Comparison of ENCODE assay signal across 1 cellular context in the genomic region with DNA sequence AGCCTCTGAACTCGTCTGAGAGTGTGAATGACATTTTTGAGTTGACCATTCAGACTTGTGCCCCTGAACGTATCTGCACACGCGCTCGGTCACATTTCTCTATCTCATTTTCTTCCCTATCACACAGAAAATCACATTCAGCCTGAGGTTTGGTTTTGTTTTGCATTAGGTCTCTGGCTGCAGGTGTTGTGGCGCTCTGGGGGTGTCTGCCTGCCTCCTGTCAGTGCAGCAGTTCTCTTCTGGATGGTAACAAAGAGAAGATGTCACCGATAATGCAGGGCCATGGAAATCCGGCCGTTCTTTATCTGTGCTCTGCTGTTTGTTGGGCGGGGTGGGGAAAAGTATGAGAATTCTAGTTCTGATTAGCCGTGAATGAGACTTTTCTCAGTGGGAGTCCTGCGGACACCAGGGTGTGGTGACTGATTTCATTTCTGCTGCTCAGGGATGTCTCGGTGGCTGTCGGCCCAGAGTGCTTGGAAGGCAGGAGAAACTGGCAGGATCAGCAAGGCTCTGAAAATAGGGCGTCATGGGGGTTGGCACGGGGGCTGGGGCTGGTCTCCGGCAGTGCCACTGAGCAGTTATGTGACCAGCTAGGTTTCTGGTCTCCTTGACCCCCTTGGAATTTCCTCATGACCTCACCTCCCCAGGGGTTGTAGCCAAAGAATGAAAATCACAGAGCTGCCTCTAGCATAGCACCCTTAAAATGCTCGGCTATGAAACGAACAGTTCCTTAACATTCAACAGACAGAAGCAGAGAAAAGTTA.
TF ChIP-seq lines count a peak whose summit lies in the region.

No MANE protein-coding gene starts in this region.

TF ChIP-seq in HEK293, 187 proteins besides CTCF, POLR2A, EP300 and RAD21 (continued from another document):
- TF ChIP-seq, protein P1, sequence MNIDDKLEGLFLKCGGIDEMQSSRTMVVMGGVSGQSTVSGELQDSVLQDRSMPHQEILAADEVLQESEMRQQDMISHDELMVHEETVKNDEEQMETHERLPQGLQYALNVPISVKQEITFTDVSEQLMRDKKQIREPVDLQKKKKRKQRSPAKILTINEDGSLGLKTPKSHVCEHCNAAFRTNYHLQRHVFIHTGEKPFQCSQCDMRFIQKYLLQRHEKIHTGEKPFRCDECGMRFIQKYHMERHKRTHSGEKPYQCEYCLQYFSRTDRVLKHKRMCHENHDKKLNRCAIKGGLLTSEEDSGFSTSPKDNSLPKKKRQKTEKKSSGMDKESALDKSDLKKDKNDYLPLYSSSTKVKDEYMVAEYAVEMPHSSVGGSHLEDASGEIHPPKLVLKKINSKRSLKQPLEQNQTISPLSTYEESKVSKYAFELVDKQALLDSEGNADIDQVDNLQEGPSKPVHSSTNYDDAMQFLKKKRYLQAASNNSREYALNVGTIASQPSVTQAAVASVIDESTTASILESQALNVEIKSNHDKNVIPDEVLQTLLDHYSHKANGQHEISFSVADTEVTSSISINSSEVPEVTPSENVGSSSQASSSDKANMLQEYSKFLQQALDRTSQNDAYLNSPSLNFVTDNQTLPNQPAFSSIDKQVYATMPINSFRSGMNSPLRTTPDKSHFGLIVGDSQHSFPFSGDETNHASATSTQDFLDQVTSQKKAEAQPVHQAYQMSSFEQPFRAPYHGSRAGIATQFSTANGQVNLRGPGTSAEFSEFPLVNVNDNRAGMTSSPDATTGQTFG (tag by site-specific recombination; IDR thresholded peaks at IDR 0.05; ENCODE audit: borderline replicate concordance), result no peak
- no peak for TF ChIP-seq ZNF785 (tag by site-specific recombination; IDR thresholded peaks at IDR 0.05)
- no peak for TF ChIP-seq PRDM1 (tag by site-specific recombination; IDR thresholded peaks at IDR 0.05)
- no peak for TF ChIP-seq ZSCAN16 (tag by site-specific recombination; IDR thresholded peaks at IDR 0.05)
- TF ChIP-seq ZBTB21 (tag by site-specific recombination; IDR thresholded peaks at IDR 0.05), result no peak
- TF ChIP-seq, protein P2, sequence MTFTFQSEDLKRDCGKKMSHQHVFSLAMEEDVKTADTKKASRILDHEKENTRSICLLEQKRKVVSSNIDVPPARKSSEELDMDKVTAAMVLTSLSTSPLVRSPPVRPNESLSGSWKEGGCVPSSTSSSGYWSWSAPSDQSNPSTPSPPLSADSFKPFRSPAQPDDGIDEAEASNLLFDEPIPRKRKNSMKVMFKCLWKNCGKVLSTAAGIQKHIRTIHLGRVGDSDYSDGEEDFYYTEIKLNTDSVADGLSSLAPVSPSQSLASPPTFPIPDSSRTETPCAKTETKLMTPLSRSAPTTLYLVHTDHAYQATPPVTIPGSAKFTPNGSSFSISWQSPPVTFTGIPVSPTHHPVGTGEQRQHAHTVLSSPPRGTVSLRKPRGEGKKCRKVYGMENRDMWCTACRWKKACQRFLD (tag by site-specific recombination; IDR thresholded peaks at IDR 0.05), result no peak
- TF ChIP-seq ZIC2 (tag by site-specific recombination; IDR thresholded peaks at IDR 0.05), result peak; percentile 81
- TF ChIP-seq, protein P3, sequence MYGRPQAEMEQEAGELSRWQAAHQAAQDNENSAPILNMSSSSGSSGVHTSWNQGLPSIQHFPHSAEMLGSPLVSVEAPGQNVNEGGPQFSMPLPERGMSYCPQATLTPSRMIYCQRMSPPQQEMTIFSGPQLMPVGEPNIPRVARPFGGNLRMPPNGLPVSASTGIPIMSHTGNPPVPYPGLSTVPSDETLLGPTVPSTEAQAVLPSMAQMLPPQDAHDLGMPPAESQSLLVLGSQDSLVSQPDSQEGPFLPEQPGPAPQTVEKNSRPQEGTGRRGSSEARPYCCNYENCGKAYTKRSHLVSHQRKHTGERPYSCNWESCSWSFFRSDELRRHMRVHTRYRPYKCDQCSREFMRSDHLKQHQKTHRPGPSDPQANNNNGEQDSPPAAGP (tag by site-specific recombination; IDR thresholded peaks at IDR 0.05), result no peak
- TF ChIP-seq ZNF341 (tag by site-specific recombination; IDR thresholded peaks at IDR 0.05; ENCODE audit: low read depth), result 0 out of 2 replicates have a peak, but pooled peaks have one; percentile 19
- no peak for TF ChIP-seq ZNF157 (tag by site-specific recombination; IDR thresholded peaks at IDR 0.05)
- TF ChIP-seq, protein P4, sequence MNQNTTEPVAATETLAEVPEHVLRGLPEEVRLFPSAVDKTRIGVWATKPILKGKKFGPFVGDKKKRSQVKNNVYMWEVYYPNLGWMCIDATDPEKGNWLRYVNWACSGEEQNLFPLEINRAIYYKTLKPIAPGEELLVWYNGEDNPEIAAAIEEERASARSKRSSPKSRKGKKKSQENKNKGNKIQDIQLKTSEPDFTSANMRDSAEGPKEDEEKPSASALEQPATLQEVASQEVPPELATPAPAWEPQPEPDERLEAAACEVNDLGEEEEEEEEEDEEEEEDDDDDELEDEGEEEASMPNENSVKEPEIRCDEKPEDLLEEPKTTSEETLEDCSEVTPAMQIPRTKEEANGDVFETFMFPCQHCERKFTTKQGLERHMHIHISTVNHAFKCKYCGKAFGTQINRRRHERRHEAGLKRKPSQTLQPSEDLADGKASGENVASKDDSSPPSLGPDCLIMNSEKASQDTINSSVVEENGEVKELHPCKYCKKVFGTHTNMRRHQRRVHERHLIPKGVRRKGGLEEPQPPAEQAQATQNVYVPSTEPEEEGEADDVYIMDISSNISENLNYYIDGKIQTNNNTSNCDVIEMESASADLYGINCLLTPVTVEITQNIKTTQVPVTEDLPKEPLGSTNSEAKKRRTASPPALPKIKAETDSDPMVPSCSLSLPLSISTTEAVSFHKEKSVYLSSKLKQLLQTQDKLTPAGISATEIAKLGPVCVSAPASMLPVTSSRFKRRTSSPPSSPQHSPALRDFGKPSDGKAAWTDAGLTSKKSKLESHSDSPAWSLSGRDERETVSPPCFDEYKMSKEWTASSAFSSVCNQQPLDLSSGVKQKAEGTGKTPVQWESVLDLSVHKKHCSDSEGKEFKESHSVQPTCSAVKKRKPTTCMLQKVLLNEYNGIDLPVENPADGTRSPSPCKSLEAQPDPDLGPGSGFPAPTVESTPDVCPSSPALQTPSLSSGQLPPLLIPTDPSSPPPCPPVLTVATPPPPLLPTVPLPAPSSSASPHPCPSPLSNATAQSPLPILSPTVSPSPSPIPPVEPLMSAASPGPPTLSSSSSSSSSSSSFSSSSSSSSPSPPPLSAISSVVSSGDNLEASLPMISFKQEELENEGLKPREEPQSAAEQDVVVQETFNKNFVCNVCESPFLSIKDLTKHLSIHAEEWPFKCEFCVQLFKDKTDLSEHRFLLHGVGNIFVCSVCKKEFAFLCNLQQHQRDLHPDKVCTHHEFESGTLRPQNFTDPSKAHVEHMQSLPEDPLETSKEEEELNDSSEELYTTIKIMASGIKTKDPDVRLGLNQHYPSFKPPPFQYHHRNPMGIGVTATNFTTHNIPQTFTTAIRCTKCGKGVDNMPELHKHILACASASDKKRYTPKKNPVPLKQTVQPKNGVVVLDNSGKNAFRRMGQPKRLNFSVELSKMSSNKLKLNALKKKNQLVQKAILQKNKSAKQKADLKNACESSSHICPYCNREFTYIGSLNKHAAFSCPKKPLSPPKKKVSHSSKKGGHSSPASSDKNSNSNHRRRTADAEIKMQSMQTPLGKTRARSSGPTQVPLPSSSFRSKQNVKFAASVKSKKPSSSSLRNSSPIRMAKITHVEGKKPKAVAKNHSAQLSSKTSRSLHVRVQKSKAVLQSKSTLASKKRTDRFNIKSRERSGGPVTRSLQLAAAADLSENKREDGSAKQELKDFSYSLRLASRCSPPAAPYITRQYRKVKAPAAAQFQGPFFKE (tag by site-specific recombination; IDR thresholded peaks at IDR 0.05; ENCODE audit: borderline replicate concordance), result no peak
- TF ChIP-seq ZNF121 (tag by site-specific recombination; IDR thresholded peaks at IDR 0.05), result no peak
- TF ChIP-seq ZNF585B (tag by site-specific recombination; IDR thresholded peaks at IDR 0.05), result no peak
- peak; percentile 67 for TF ChIP-seq ZBTB8A (tag by site-specific recombination; IDR thresholded peaks at IDR 0.05)
- TF ChIP-seq ZNF747 (tag by site-specific recombination; IDR thresholded peaks at IDR 0.05), result no peak
- no peak for TF ChIP-seq ZNF548 (tag by site-specific recombination; IDR thresholded peaks at IDR 0.05)
- TF ChIP-seq ZNF19 (tag by site-specific recombination; IDR thresholded peaks at IDR 0.05; ENCODE audit: low read depth), result no peak
- no peak for TF ChIP-seq TRIM28 (IDR thresholded peaks at IDR 0.05; ENCODE audit: borderline replicate concordance, low read length)
- TF ChIP-seq ZNF626 (tag by site-specific recombination; IDR thresholded peaks at IDR 0.05), result no peak
- TF ChIP-seq ZNF843 (tag by site-specific recombination; IDR thresholded peaks at IDR 0.05), result no peak
- TF ChIP-seq, protein P5, sequence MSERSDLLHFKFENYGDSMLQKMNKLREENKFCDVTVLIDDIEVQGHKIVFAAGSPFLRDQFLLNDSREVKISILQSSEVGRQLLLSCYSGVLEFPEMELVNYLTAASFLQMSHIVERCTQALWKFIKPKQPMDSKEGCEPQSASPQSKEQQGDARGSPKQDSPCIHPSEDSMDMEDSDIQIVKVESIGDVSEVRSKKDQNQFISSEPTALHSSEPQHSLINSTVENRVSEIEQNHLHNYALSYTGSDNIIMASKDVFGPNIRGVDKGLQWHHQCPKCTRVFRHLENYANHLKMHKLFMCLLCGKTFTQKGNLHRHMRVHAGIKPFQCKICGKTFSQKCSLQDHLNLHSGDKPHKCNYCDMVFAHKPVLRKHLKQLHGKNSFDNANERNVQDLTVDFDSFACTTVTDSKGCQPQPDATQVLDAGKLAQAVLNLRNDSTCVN (tag by site-specific recombination; optimal IDR thresholded peaks at IDR 0.05), result no peak
- no peak for TF ChIP-seq ZNF155 (tag by site-specific recombination; IDR thresholded peaks at IDR 0.05)
- no peak for TF ChIP-seq ZNF354C (tag by site-specific recombination; IDR thresholded peaks at IDR 0.05; ENCODE audit: borderline replicate concordance, low read depth)
- no peak for TF ChIP-seq ZNF391 (tag by site-specific recombination; IDR thresholded peaks at IDR 0.05; ENCODE audit: borderline replicate concordance, low read depth)
- TF ChIP-seq, protein P6, sequence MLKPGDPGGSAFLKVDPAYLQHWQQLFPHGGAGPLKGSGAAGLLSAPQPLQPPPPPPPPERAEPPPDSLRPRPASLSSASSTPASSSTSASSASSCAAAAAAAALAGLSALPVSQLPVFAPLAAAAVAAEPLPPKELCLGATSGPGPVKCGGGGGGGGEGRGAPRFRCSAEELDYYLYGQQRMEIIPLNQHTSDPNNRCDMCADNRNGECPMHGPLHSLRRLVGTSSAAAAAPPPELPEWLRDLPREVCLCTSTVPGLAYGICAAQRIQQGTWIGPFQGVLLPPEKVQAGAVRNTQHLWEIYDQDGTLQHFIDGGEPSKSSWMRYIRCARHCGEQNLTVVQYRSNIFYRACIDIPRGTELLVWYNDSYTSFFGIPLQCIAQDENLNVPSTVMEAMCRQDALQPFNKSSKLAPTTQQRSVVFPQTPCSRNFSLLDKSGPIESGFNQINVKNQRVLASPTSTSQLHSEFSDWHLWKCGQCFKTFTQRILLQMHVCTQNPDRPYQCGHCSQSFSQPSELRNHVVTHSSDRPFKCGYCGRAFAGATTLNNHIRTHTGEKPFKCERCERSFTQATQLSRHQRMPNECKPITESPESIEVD (tag by site-specific recombination; IDR thresholded peaks at IDR 0.05), result no peak
- no peak for TF ChIP-seq SCRT1 (tag by site-specific recombination; IDR thresholded peaks at IDR 0.05; ENCODE audit: borderline replicate concordance)
- no peak for TF ChIP-seq ZNF701 (tag by site-specific recombination; IDR thresholded peaks at IDR 0.05)
- no peak for TF ChIP-seq ZNF560 (tag by site-specific recombination; IDR thresholded peaks at IDR 0.05; ENCODE audit: borderline replicate concordance)
- no peak for TF ChIP-seq ZNF146 (tag by site-specific recombination; IDR thresholded peaks at IDR 0.05)
- no peak for TF ChIP-seq ZNF302 (tag by site-specific recombination; IDR thresholded peaks at IDR 0.05; ENCODE audit: low read depth)
- TF ChIP-seq ZNF433 (tag by site-specific recombination; IDR thresholded peaks at IDR 0.05; ENCODE audit: low read depth), result no peak
- no peak for TF ChIP-seq ZNF521 (tag by site-specific recombination; IDR thresholded peaks at IDR 0.05)
- TF ChIP-seq ZNF174 (tag by site-specific recombination; IDR thresholded peaks at IDR 0.05), result no peak
